ENCODE assay signal across 21 cellular contexts in genomic region chr12:54249489-54249888, GRCh38. TPM values are rescaled to one million over a fixed set of nuclear protein-coding genes. Genes with fewer than 3 reads are reported as not detected.
"Had no signal": no experiment of that assay in that cellular context is flagged by ENCODE, and none has a peak within 500 bp of the region (broad histone marks: within the 10 kb centered on the region; RNA-seq: fewer than 3 reads in every experiment).

No MANE protein-coding gene starts in this region.

- H3K27ac Mint-ChIP-seq: activated CD4-positive, alpha-beta memory T cell treated with anti-CD3 and anti-CD28 coated beads for 36 hours; activated naive CD8-positive, alpha-beta T cell treated with anti-CD3 and anti-CD28 coated beads, Interleukin-2, amount 10 ng/mL, durations not matched to agents 7 days and 5 days; memory B cell; T-helper 1 cell treated with Interleukin-12 subunit alpha and Interleukin-12 subunit beta and Interleukin-4 antibody, amounts not matched to agents 30 μg/mL and 1 μg/mL, for 36 hours had no signal

- H3K4me3 Mint-ChIP-seq: activated CD4-positive, alpha-beta memory T cell treated with anti-CD3 and anti-CD28 coated beads for 36 hours; activated naive CD8-positive, alpha-beta T cell treated with anti-CD3 and anti-CD28 coated beads, Interleukin-2, amount 10 ng/mL, durations not matched to agents 7 days and 5 days; memory B cell; T-helper 1 cell treated with Interleukin-12 subunit alpha and Interleukin-12 subunit beta and Interleukin-4 antibody, amounts not matched to agents 30 μg/mL and 1 μg/mL, for 36 hours had no signal

- DNase-seq: activated CD4-positive, alpha-beta memory T cell treated with anti-CD3 and anti-CD28 coated beads for 36 hours; activated CD4-positive, CD25-positive, alpha-beta regulatory T cell treated with anti-CD3 and anti-CD28 coated beads, Interleukin-2, amount 50 U/mL, for 72 hours; activated gamma-delta T cell; activated naive CD8-positive, alpha-beta T cell treated with anti-CD3 and anti-CD28 coated beads, Interleukin-2, amount 10 ng/mL, durations not matched to agents 7 days and 5 days; amygdala; body of pancreas; central memory CD4-positive, alpha-beta T cell; colonic mucosa; erythroblast; foreskin melanocyte; mucosa of descending colon; naive B cell; SJCRH30; spleen; stimulated activated CD8-positive, alpha-beta memory T cell treated with anti-CD3 and anti-CD28 coated beads, Interleukin-4, amount 100 ng/mL, for 48 hours; stimulated activated naive CD4-positive, alpha-beta T cell treated with Interleukin-2 at 50 U/mL for 16 hours; transverse colon had no signal

- H3K9me3 ChIP-seq: body of pancreas, colonic mucosa, mucosa of descending colon, SJCRH30, spleen, transverse colon, uterus had no signal

- H3K27me3 ChIP-seq: body of pancreas, colonic mucosa, SJCRH30, spleen, transverse colon, uterus had no signal

- H3K27me3 Mint-ChIP-seq: activated CD4-positive, alpha-beta memory T cell treated with anti-CD3 and anti-CD28 coated beads for 36 hours; activated naive CD8-positive, alpha-beta T cell treated with anti-CD3 and anti-CD28 coated beads, Interleukin-2, amount 10 ng/mL, durations not matched to agents 7 days and 5 days; memory B cell; naive B cell had no signal

- H3K4me3 ChIP-seq: body of pancreas, colonic mucosa, mucosa of descending colon, SJCRH30, spleen, transverse colon, uterus had no signal

- H3K9me3 Mint-ChIP-seq: activated CD4-positive, alpha-beta memory T cell treated with anti-CD3 and anti-CD28 coated beads for 36 hours; activated naive CD8-positive, alpha-beta T cell treated with anti-CD3 and anti-CD28 coated beads, Interleukin-2, amount 10 ng/mL, durations not matched to agents 7 days and 5 days; memory B cell; naive B cell; T-helper 1 cell treated with Interleukin-12 subunit alpha and Interleukin-12 subunit beta and Interleukin-4 antibody, amounts not matched to agents 30 μg/mL and 1 μg/mL, for 36 hours had no signal

- ATAC-seq: body of pancreas, mucosa of descending colon had no signal

- H3K36me3 ChIP-seq: colonic mucosa, uterus had no signal

- H3K4me1 Mint-ChIP-seq: memory B cell had no signal

- H3K4me1 ChIP-seq: body of pancreas, colonic mucosa, parathyroid adenoma, SJCRH30, uterus had no signal

- H3K27ac ChIP-seq: body of pancreas, colonic mucosa, parathyroid adenoma, SJCRH30, spleen had no signal

RNA-seq across cellular contexts. Expression of gene NFE2, which starts 51.3 kb away (rescaled TPM):
- total RNA-seq: activated CD4-positive, alpha-beta memory T cell treated with anti-CD3 and anti-CD28 coated beads for 36 hours; activated naive CD8-positive, alpha-beta T cell treated with anti-CD3 and anti-CD28 coated beads, Interleukin-2, amount 10 ng/mL, durations not matched to agents 7 days and 5 days; SJCRH30; transverse colon had no signal
